ENCODE assay signal across 18 cellular contexts in the genomic region with DNA sequence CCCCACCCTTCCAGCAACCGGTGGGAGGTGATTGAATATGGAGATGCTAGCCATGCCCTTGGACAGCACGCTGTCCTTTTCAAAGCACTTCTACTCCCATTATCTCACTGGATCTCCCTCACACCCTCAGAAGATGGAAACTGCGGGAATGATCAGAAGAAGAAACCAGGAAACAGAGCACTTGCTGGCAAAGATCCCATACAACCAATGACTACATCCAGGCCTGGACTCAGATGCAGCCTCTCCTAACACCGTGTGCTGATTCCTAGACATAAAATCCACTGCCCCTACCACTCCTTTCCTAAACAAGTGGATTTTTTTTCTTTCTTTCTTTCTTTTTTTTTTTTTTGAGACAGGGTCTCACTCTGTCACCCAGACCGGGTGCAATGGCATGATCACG.
DNase-seq lines count a peak whose midpoint lies in the region; ATAC-seq, FAIRE-seq and TF ChIP-seq lines count a peak whose summit lies in the region.
"Had no signal": no experiment of that assay in that cellular context is flagged by ENCODE, and none has a peak within 500 bp of the region (broad histone marks: within the 10 kb centered on the region; RNA-seq: fewer than 3 reads in every experiment).

No MANE protein-coding gene starts in this region.

- TF ChIP-seq CTCF in H1 (IDR thresholded peaks at IDR 0.05; ENCODE audit: control extremely low read depth in 1 of 3, insufficient read depth in 1 of 3, low read depth in 1 of 3, low read length in 3 of 3): no peak
- TF ChIP-seq CTCF in H9 (conservative IDR thresholded peaks at IDR 0.05): no peak

- no peaks in the 10 kb centered on the region for H3K36me3 Mint-ChIP-seq in H9 (ENCODE audit: insufficient read depth in 1 of 3, low read depth in 3 of 3)
- H3K36me3 Mint-ChIP-seq: CD14-positive monocyte had no signal

- WGBS in H1 (ENCODE audit: extremely low coverage in 1 of 2, insufficient coverage in 1 of 2, insufficient read length in 1 of 2, insufficient replicate concordance in 2 of 2, low coverage in 1 of 2, low lambda C conversion rate in 2 of 2, missing lambda C conversion rate in 1 of 2), 2 experiments: 89% methylated on average over 5 of the region's 6 CpGs; no CpG with 5 or more reads in 1 of the 2 experiments
- WGBS in H9 (ENCODE audit: extremely low coverage, insufficient read length, low lambda C conversion rate): no CpG with 5 or more reads among the region's 6 CpGs

- H3K4ac ChIP-seq in H1 (replicated peaks; ENCODE audit: insufficient read length, low read depth, low read length) (no peak overlapping the region), H9 (ENCODE audit: low read depth, low read length) (no peak overlapping the region)

- ATAC-seq in HG03378 (IDR thresholded peaks at IDR 0.05; ENCODE audit: unreplicated experiment): no peak
- ATAC-seq: A549 had no signal

- H3K9me3 Mint-ChIP-seq in H9: no peaks in the 10 kb centered on the region

- no peak overlapping the region for H3K4me3 Mint-ChIP-seq in H9
- H3K4me3 Mint-ChIP-seq: CD14-positive monocyte had no signal

- no peak overlapping the region for H3K27ac ChIP-seq in H1 (ENCODE audit: low read depth, low read length)
- H3K27ac ChIP-seq in H9 (ENCODE audit: insufficient read length, low read depth, low read length): no peak overlapping the region
- H3K27ac ChIP-seq: A549, HL-60, KMS-11, Peyer's patch, SJSA1 had no signal

- H4K8ac ChIP-seq in H1 (ENCODE audit: extremely low read depth, insufficient read depth, low read length) (no peak overlapping the region), H9 (replicated peaks; ENCODE audit: insufficient read length, low read depth, low read length) (no peak overlapping the region)

- H2BK120ac ChIP-seq in H1 (replicated peaks; ENCODE audit: low read depth, low read length) (no peak overlapping the region), H9 (ENCODE audit: low read depth, low read length, poor library complexity, severe bottlenecking) (no peak overlapping the region)

- H2AK5ac ChIP-seq in H1 (ENCODE audit: low read depth, low read length) (no peak overlapping the region), H9 (ENCODE audit: insufficient read length, low read length) (no peak overlapping the region)

- H3K56ac ChIP-seq in H1 (replicated peaks; ENCODE audit: insufficient read length, low read depth, low read length) (no peak overlapping the region), H9 (ENCODE audit: insufficient read length, low read depth, low read length) (no peak overlapping the region)

- H3K79me1 ChIP-seq in H1 (ENCODE audit: low read depth, low read length) (no peaks in the 10 kb centered on the region), H9 (ENCODE audit: insufficient read depth, low read depth, low read length, poor library complexity, severe bottlenecking) (no peaks in the 10 kb centered on the region)

- H3K4me3 ChIP-seq in H1 (ENCODE audit: extremely low read depth in 1 of 4, insufficient read depth in 2 of 4, low read depth in 3 of 4, low read length in 4 of 4): no peak overlapping the region
- H3K4me3 ChIP-seq: A549, Peyer's patch, SJSA1 had no signal

- H3K27me3 ChIP-seq in H1 (replicated peaks in 1 of 4; ENCODE audit: control insufficient read depth in 3 of 4, extremely low read depth in 1 of 4, insufficient read depth in 3 of 4, low read length in 3 of 4) (no peaks in the 10 kb centered on the region), H9 (ENCODE audit: insufficient read depth, low read length) (no peaks in the 10 kb centered on the region)
- H3K27me3 ChIP-seq: Peyer's patch, SJSA1 had no signal

- CTCF ChIA-PET in H1 (lab: Charles Lee; ENCODE audit: partially characterized antibody): interaction anchor here (1.2 kb wide), 1 partner anchor 15 kb away, joined by 3 read pairs; no protein-coding TSS in a partner anchor

- no peak overlapping the region for H3K14ac ChIP-seq in H1 (ENCODE audit: insufficient read length)
- H3K14ac ChIP-seq in H9 (ENCODE audit: insufficient read depth, low read length): no peak overlapping the region

- H3K4me1 ChIP-seq in H1 (replicated peaks in 1 of 4; ENCODE audit: control insufficient read depth in 3 of 4, insufficient read depth in 4 of 4, low read length in 3 of 4) (peaks cover 0 to 6% (median 0%) of the 10 kb centered on the region in 4 experiments; a peak in 1 of 7 replicates), H9 (ENCODE audit: insufficient read depth, low read length) (no peaks in the 10 kb centered on the region)
- H3K4me1 ChIP-seq: A549, Peyer's patch, SJSA1 had no signal

- 0 out of 2 replicates have a peak overlapping the region, but pooled peaks have one; percentile 39 for H2BK12ac ChIP-seq in H1 (ENCODE audit: low read depth, low read length)
- H2BK12ac ChIP-seq in H9 (ENCODE audit: insufficient read length, low read depth, low read length): no peak overlapping the region

- peak; percentile 69 for DNase-seq in NCI-H1105 treated with DMSO at 0.1 percent for 48 hours (lab: John Stamatoyannopoulos, UW)
- DNase-seq in NCI-H1105 (lab: John Stamatoyannopoulos, UW): no peak
- DNase-seq in M059J (ENCODE audit: low read depth): peak; percentile 72
- peak; percentile 48 for DNase-seq in NCI-H2171 (lab: John Stamatoyannopoulos, UW)
- no peak for DNase-seq in H1 (ENCODE audit: low read depth in 1 of 2, low spot score in 2 of 2)
- DNase-seq in glomerular visceral epithelial cell (ENCODE audit: extremely low spot score): no peak
- no peak for DNase-seq in H9
- DNase-seq: H7; NK-92 treated with Interleukin-12 subunit alpha and Interleukin-12 subunit beta, amount 100 ng/mL, for 24 hours; Peyer's patch; SW 1271; T-helper 2 cell had no signal

- H2BK5ac ChIP-seq in H1 (ENCODE audit: low read depth, low read length) (no peak overlapping the region), H9 (ENCODE audit: insufficient read length, low read length) (no peak overlapping the region)

- H3T11ph ChIP-seq in H9 (ENCODE audit: low read length): no peak overlapping the region

- H3K9me3 ChIP-seq in H1 (ENCODE audit: insufficient read depth in 2 of 2, low read depth in 1 of 2, low read length in 1 of 2): no peaks in the 10 kb centered on the region
- H3K9me3 ChIP-seq in H9 (ENCODE audit: control insufficient read depth, low read depth, low read length): no peaks in the 10 kb centered on the region
- H3K9me3 ChIP-seq: A549, Peyer's patch had no signal

- TF ChIP-seq RAD21 in H1 (IDR thresholded peaks at IDR 0.05 in 1 of 2, conservative IDR thresholded peaks at IDR 0.05 in 1 of 2; ENCODE audit: low read depth in 2 of 2, low read length in 2 of 2): no peak

- no peak overlapping the region for H3K9ac ChIP-seq in H1 (replicated peaks in 1 of 4; ENCODE audit: extremely low read depth in 1 of 4, low read depth in 3 of 4, low read length in 3 of 4)
- H3K9ac ChIP-seq in H9 (ENCODE audit: extremely low read depth, insufficient read length, low read length): no peak overlapping the region
- H3K9ac ChIP-seq: KMS-11 had no signal

- H3K36me3 ChIP-seq in H1 (ENCODE audit: control insufficient read depth in 2 of 4, insufficient read depth in 4 of 4, low read length in 3 of 4): no peaks in the 10 kb centered on the region
- H3K36me3 ChIP-seq: Peyer's patch, SJSA1 had no signal

- H2AFZ ChIP-seq in H1 (ENCODE audit: low read length): no peak overlapping the region
- no peak overlapping the region for H2AFZ ChIP-seq in H9 (ENCODE audit: low read length)

- H2BK20ac ChIP-seq in H1 (ENCODE audit: low read length) (0 out of 2 replicates have a peak overlapping the region, but pooled peaks have one; percentile 21), H9 (ENCODE audit: low read depth, low read length, poor library complexity, severe bottlenecking) (no peak overlapping the region)

- H3K27ac Mint-ChIP-seq in H9: peak overlapping the region in 1 of 3 experiments; percentile 44; a peak in 2 of 7 replicates
- H3K27ac Mint-ChIP-seq: CD14-positive monocyte had no signal

- H4K91ac ChIP-seq in H1 (replicated peaks; ENCODE audit: insufficient read length, low read length) (no peak overlapping the region), H9 (ENCODE audit: insufficient read length, low read depth, low read length) (no peak overlapping the region)

- H3K27me3 Mint-ChIP-seq in H9 (ENCODE audit: low read depth): no peaks in the 10 kb centered on the region

- H4K20me1 ChIP-seq in H1 (replicated peaks in 1 of 2; ENCODE audit: control insufficient read depth in 1 of 2, insufficient read depth in 2 of 2, low read length in 2 of 2) (no peaks in the 10 kb centered on the region), H9 (ENCODE audit: control insufficient read depth, insufficient read depth, insufficient read length) (peaks cover 2% of the 10 kb centered on the region)

- H2BK15ac ChIP-seq in H1 (ENCODE audit: low read length) (no peak overlapping the region), H9 (ENCODE audit: low read depth, low read length) (no peak overlapping the region)

- H4K5ac ChIP-seq in H1 (ENCODE audit: insufficient read length, low read depth, low read length) (no peak overlapping the region), H9 (ENCODE audit: insufficient read length, low read depth, low read length) (no peak overlapping the region)

- no peaks in the 10 kb centered on the region for H3K79me2 ChIP-seq in H1 (ENCODE audit: control insufficient read depth in 1 of 2, insufficient read depth in 2 of 2, low read length in 2 of 2)
- no peaks in the 10 kb centered on the region for H3K79me2 ChIP-seq in H9 (ENCODE audit: insufficient read depth, low read length)

- no peak for TF ChIP-seq POLR2A in H1 (IDR thresholded peaks at IDR 0.05; ENCODE audit: control extremely low read depth in 1 of 2, low read depth in 2 of 2, low read length in 2 of 2)

- H3K4me1 Mint-ChIP-seq in H9: peaks cover 7 to 8% of the 10 kb centered on the region in 2 experiments
- H3K4me1 Mint-ChIP-seq: CD14-positive monocyte had no signal

- no peak for TF ChIP-seq EP300 in H1 (IDR thresholded peaks at IDR 0.05; ENCODE audit: borderline replicate concordance in 1 of 2, low read depth in 2 of 2, low read length in 2 of 2)

- H3K23ac ChIP-seq in H1 (ENCODE audit: insufficient read length) (no peak overlapping the region), H9 (ENCODE audit: insufficient read length, low read depth, low read length) (no peak overlapping the region)

- no peaks in the 10 kb centered on the region for H3K23me2 ChIP-seq in H1 (ENCODE audit: low read depth, low read length)
- no peaks in the 10 kb centered on the region for H3K23me2 ChIP-seq in H9 (ENCODE audit: insufficient read length, low read depth, low read length, poor library complexity, severe bottlenecking)

- H3K4me2 ChIP-seq in H1 (ENCODE audit: insufficient read depth in 1 of 2, low read depth in 2 of 2, low read length in 2 of 2) (no peak overlapping the region), H9 (ENCODE audit: insufficient read depth, insufficient read length, low read length) (no peak overlapping the region)
- H3K4me2 ChIP-seq: A549, KMS-11 had no signal

- H3K18ac ChIP-seq in H1 (ENCODE audit: extremely low read depth, low read length): no peak overlapping the region; the same call in 1 of the 2 replicates
- H3K18ac ChIP-seq in H9 (ENCODE audit: insufficient read length, low read depth, low read length): no peak overlapping the region

- FAIRE-seq in H1 (lab: Jason Lieb, UNC): no peak
- FAIRE-seq: A549 had no signal

- POLR2A ChIA-PET in H1 (lab: Charles Lee; ENCODE audit: partially characterized antibody): no interaction called here

TF ChIP-seq in H1, 55 proteins besides CTCF, POLR2A, EP300 and RAD21 (continues in another document):
- no peak for TF ChIP-seq SAP30 (IDR thresholded peaks at IDR 0.05; ENCODE audit: insufficient read depth, insufficient replicate concordance, low read length)

Comparison
In these comparisons a context has a peak if more than half of its experiments do, and no peak if none do; other contexts are left out.
1. DNase-seq: peak in NCI-H1105 treated with DMSO at 0.1 percent for 48 hours (single experiment), M059J (single experiment) and NCI-H2171 (single experiment); none in NCI-H1105 (single experiment), H1 (0 of 2), glomerular visceral epithelial cell (single experiment) and H9 (single experiment).